ENCODE assay signal across 1 cellular context in the genomic region with DNA sequence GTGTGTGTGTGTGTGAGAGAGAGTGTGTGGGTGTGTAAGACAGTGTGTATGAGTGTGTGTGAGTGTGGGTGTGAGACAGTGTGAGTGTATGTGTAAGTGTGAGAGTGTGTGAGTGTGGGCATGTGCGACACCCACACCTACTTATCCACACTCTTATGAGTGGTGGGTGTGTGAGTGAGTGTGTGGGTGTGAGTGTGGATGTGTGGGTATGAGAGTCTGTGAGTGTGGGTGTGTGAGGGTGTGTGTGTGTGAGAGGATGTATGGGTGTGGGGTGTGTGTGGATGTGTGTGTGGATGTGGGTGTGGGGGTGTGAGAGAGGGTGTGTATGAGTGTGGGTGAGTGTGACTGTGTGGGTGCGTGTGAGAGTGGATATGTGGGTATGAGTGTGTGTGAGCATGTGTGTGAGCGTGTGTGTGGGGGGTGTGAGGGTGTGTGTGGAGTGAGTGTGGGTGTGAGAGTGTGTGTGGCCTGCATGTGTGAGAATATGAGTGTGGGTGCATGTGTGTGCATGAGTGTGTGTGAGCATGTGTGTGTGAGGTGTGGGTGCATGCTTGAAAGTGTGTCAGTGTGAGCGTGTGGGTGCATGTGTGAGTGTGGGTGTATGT.
A peak's percentile ranks its signal among the peaks of the same experiment; 100 is the strongest.
TF ChIP-seq lines count a peak whose summit lies in the region.

No MANE protein-coding gene starts in this region.

TF ChIP-seq in GM12878, 131 proteins besides CTCF, POLR2A, EP300 and RAD21:
- TF ChIP-seq SUPT20H (IDR thresholded peaks at IDR 0.05; ENCODE audit: borderline replicate concordance, control insufficient read depth, low read depth, low read length) (no peak), CBX5 (IDR thresholded peaks at IDR 0.05; ENCODE audit: low read depth) (no peak), E2F8 (IDR thresholded peaks at IDR 0.05; ENCODE audit: low read depth, partially characterized antibody) (no peak), FOXM1 (IDR thresholded peaks at IDR 0.05; ENCODE audit: low read depth, low read length) (no peak), RUNX3 (IDR thresholded peaks at IDR 0.05; ENCODE audit: low read length) (no peak), FOS (IDR thresholded peaks at IDR 0.05; ENCODE audit: borderline replicate concordance, extremely low read depth, insufficient read length) (no peak), TCF3 (IDR thresholded peaks at IDR 0.05; ENCODE audit: borderline replicate concordance, insufficient read depth, low read depth, low read length) (0 out of 2 replicates have a peak, but pooled peaks have one; percentile 20), USF2 (IDR thresholded peaks at IDR 0.05; ENCODE audit: borderline replicate concordance, low read depth, low read length) (no peak), MLLT1 (IDR thresholded peaks at IDR 0.05) (no peak), CREM (IDR thresholded peaks at IDR 0.05; ENCODE audit: low read depth) (no peak)
- TF ChIP-seq, protein P1, sequence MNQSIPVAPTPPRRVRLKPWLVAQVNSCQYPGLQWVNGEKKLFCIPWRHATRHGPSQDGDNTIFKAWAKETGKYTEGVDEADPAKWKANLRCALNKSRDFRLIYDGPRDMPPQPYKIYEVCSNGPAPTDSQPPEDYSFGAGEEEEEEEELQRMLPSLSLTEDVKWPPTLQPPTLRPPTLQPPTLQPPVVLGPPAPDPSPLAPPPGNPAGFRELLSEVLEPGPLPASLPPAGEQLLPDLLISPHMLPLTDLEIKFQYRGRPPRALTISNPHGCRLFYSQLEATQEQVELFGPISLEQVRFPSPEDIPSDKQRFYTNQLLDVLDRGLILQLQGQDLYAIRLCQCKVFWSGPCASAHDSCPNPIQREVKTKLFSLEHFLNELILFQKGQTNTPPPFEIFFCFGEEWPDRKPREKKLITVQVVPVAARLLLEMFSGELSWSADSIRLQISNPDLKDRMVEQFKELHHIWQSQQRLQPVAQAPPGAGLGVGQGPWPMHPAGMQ (IDR thresholded peaks at IDR 0.05; ENCODE audit: borderline replicate concordance) = no peak
- TF ChIP-seq, protein P2, sequence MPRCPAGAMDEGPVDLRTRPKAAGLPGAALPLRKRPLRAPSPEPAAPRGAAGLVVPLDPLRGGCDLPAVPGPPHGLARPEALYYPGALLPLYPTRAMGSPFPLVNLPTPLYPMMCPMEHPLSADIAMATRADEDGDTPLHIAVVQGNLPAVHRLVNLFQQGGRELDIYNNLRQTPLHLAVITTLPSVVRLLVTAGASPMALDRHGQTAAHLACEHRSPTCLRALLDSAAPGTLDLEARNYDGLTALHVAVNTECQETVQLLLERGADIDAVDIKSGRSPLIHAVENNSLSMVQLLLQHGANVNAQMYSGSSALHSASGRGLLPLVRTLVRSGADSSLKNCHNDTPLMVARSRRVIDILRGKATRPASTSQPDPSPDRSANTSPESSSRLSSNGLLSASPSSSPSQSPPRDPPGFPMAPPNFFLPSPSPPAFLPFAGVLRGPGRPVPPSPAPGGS (IDR thresholded peaks at IDR 0.05; ENCODE audit: borderline replicate concordance, insufficient read depth, low read depth, low read length, poor library complexity, severe bottlenecking) = peak; percentile 60
